32 cellular contexts compared by ENCODE assay signal in genomic region chr3:85737846-85738245, GRCh38.
"Had no signal": no experiment of that assay in that cellular context is flagged by ENCODE, and none has a peak within 500 bp of the region (broad histone marks: within the 10 kb centered on the region; RNA-seq: fewer than 3 reads in every experiment).

No MANE protein-coding gene starts in this region.

- H3K27ac Mint-ChIP-seq: activated CD4-positive, alpha-beta T cell treated with anti-CD3 and anti-CD28 coated beads for 36 hours; activated CD8-positive, alpha-beta memory T cell treated with anti-CD3 and anti-CD28 coated beads, Interleukin-2, amount 10 ng/mL, durations not matched to agents 7 days and 5 days; activated CD8-positive, alpha-beta T cell treated with anti-CD3 and anti-CD28 coated beads, Interleukin-2, amount 10 ng/mL, durations not matched to agents 7 days and 5 days; activated naive CD8-positive, alpha-beta T cell; brain; effector memory CD8-positive, alpha-beta T cell; naive thymus-derived CD8-positive, alpha-beta T cell; stimulated activated effector memory CD8-positive, alpha-beta T cell treated with anti-CD3 and anti-CD28 coated beads, Interleukin-12 subunit alpha, Interleukin-12 subunit beta, amount 100 ng/mL, for 72 hours; stimulated activated naive CD8-positive, alpha-beta T cell treated with anti-CD3 and anti-CD28 coated beads, Interleukin-15, amount 100 ng/mL, for 72 hours had no signal

- H3K27me3 Mint-ChIP-seq: activated CD4-positive, alpha-beta T cell treated with anti-CD3 and anti-CD28 coated beads for 36 hours; activated CD8-positive, alpha-beta memory T cell treated with anti-CD3 and anti-CD28 coated beads, Interleukin-2, amount 10 ng/mL, durations not matched to agents 7 days and 5 days; activated naive CD8-positive, alpha-beta T cell; brain; effector memory CD8-positive, alpha-beta T cell; naive thymus-derived CD8-positive, alpha-beta T cell; stimulated activated naive CD8-positive, alpha-beta T cell treated with anti-CD3 and anti-CD28 coated beads, Interleukin-15, amount 100 ng/mL, for 72 hours had no signal

- H3K27ac ChIP-seq: esophagus muscularis mucosa, gastrocnemius medialis, pancreas, prostate gland, sigmoid colon, upper lobe of left lung, vagina had no signal

- H3K36me3 Mint-ChIP-seq: activated CD8-positive, alpha-beta memory T cell treated with anti-CD3 and anti-CD28 coated beads, Interleukin-2, amount 10 ng/mL, durations not matched to agents 7 days and 5 days; activated naive CD8-positive, alpha-beta T cell; brain; naive thymus-derived CD8-positive, alpha-beta T cell; stimulated activated effector memory CD8-positive, alpha-beta T cell treated with anti-CD3 and anti-CD28 coated beads, Interleukin-12 subunit alpha, Interleukin-12 subunit beta, amount 100 ng/mL, for 72 hours had no signal

- H3K4me1 Mint-ChIP-seq: activated CD4-positive, alpha-beta T cell treated with anti-CD3 and anti-CD28 coated beads for 36 hours; activated CD8-positive, alpha-beta memory T cell treated with anti-CD3 and anti-CD28 coated beads, Interleukin-2, amount 10 ng/mL, durations not matched to agents 7 days and 5 days; naive thymus-derived CD8-positive, alpha-beta T cell; neural crest cell; stimulated activated effector memory CD8-positive, alpha-beta T cell treated with anti-CD3 and anti-CD28 coated beads, Interleukin-12 subunit alpha, Interleukin-12 subunit beta, amount 100 ng/mL, for 72 hours; stimulated activated naive CD8-positive, alpha-beta T cell treated with anti-CD3 and anti-CD28 coated beads, Interleukin-15, amount 100 ng/mL, for 72 hours had no signal

- ATAC-seq: activated CD4-positive, alpha-beta T cell treated with anti-CD3 and anti-CD28 coated beads for 36 hours; activated CD8-positive, alpha-beta memory T cell treated with anti-CD3 and anti-CD28 coated beads, Interleukin-2, amount 10 ng/mL, durations not matched to agents 7 days and 5 days; activated CD8-positive, alpha-beta T cell treated with anti-CD3 and anti-CD28 coated beads, Interleukin-2, amount 10 ng/mL, durations not matched to agents 7 days and 5 days; effector memory CD8-positive, alpha-beta T cell; gastrocnemius medialis; left colon; naive thymus-derived CD8-positive, alpha-beta T cell; stimulated activated effector memory CD8-positive, alpha-beta T cell treated with anti-CD3 and anti-CD28 coated beads, Interleukin-12 subunit alpha, Interleukin-12 subunit beta, amount 100 ng/mL, for 72 hours; stimulated activated naive CD8-positive, alpha-beta T cell treated with anti-CD3 and anti-CD28 coated beads, Interleukin-15, amount 100 ng/mL, for 72 hours had no signal

- H3K27me3 ChIP-seq: esophagus muscularis mucosa, gastrocnemius medialis, pancreas, sigmoid colon, upper lobe of left lung, vagina had no signal

- H3K9me3 ChIP-seq: esophagus muscularis mucosa, gastrocnemius medialis, pancreas, prostate gland, sigmoid colon, upper lobe of left lung, vagina had no signal

- FAIRE-seq: pancreas, small intestine had no signal

- H3K4me3 Mint-ChIP-seq: activated CD4-positive, alpha-beta T cell treated with anti-CD3 and anti-CD28 coated beads for 36 hours; activated CD8-positive, alpha-beta memory T cell treated with anti-CD3 and anti-CD28 coated beads, Interleukin-2, amount 10 ng/mL, durations not matched to agents 7 days and 5 days; activated CD8-positive, alpha-beta T cell treated with anti-CD3 and anti-CD28 coated beads, Interleukin-2, amount 10 ng/mL, durations not matched to agents 7 days and 5 days; activated naive CD8-positive, alpha-beta T cell; brain; effector memory CD8-positive, alpha-beta T cell; naive thymus-derived CD8-positive, alpha-beta T cell; neural crest cell; stimulated activated effector memory CD8-positive, alpha-beta T cell treated with anti-CD3 and anti-CD28 coated beads, Interleukin-12 subunit alpha, Interleukin-12 subunit beta, amount 100 ng/mL, for 72 hours; stimulated activated naive CD8-positive, alpha-beta T cell treated with anti-CD3 and anti-CD28 coated beads, Interleukin-15, amount 100 ng/mL, for 72 hours had no signal

- H3K36me3 ChIP-seq: esophagus muscularis mucosa, gastrocnemius medialis, pancreas, prostate gland, sigmoid colon, upper lobe of left lung, vagina had no signal

- DNase-seq: activated CD4-positive, alpha-beta T cell treated with anti-CD3 and anti-CD28 coated beads for 36 hours; activated CD4-positive, CD25-positive, alpha-beta regulatory T cell; activated CD8-positive, alpha-beta memory T cell treated with anti-CD3 and anti-CD28 coated beads, Interleukin-2, amount 10 ng/mL, durations not matched to agents 7 days and 5 days; activated CD8-positive, alpha-beta T cell treated with anti-CD3 and anti-CD28 coated beads, Interleukin-2, amount 10 ng/mL, durations not matched to agents 7 days and 5 days; activated effector memory CD4-positive, alpha-beta T cell treated with Interleukin-2 at 50 U/mL for 16 hours; activated naive CD4-positive, alpha-beta T cell treated with Interleukin-2 at 50 U/mL for 16 hours; anterior cingulate cortex; caudate nucleus; cortex of kidney; effector memory CD8-positive, alpha-beta T cell; gastrocnemius medialis; glutamatergic neuron; islet precursor cell; left colon; midbrain; naive thymus-derived CD8-positive, alpha-beta T cell; nucleus accumbens; pancreas; sigmoid colon; small intestine; stimulated activated CD4-positive, alpha-beta T cell treated with anti-CD3 and anti-CD28 coated beads, Interleukin-4, amount 100 ng/mL, for 24 hours; stimulated activated naive CD8-positive, alpha-beta T cell treated with anti-CD3 and anti-CD28 coated beads, Interleukin-15, amount 100 ng/mL, for 72 hours; substantia nigra; T-helper 2 cell; upper lobe of left lung had no signal

- H3K9me3 Mint-ChIP-seq: brain, neural crest cell had no signal

- H3K4me3 ChIP-seq: esophagus muscularis mucosa, gastrocnemius medialis, pancreas, prostate gland, sigmoid colon, upper lobe of left lung, vagina had no signal

- H3K4me1 ChIP-seq: esophagus muscularis mucosa, gastrocnemius medialis, pancreas, prostate gland, sigmoid colon, upper lobe of left lung, vagina had no signal
